21 cellular contexts compared by ENCODE assay signal in genomic region chr16:21185659-21186325, GRCh38. TPM values are rescaled to one million over a fixed set of nuclear protein-coding genes. Genes with fewer than 3 reads are reported as not detected.
A peak's percentile ranks its signal among the peaks of the same experiment; 100 is the strongest.
DNase-seq lines count a peak whose midpoint lies in the region; ATAC-seq, FAIRE-seq and TF ChIP-seq lines count a peak whose summit lies in the region.
"Had no signal": no experiment of that assay in that cellular context is flagged by ENCODE, and none has a peak within 500 bp of the region (broad histone marks: within the 10 kb centered on the region; RNA-seq: fewer than 3 reads in every experiment).

No MANE protein-coding gene starts in this region.

- TF ChIP-seq POLR2A in HepG2 (IDR thresholded peaks at IDR 0.05; ENCODE audit: insufficient read depth in 1 of 2, low read depth in 2 of 2, low read length in 2 of 2) (no peak), right lobe of liver (IDR thresholded peaks at IDR 0.05) (no peak)

- no peak overlapping the region for H3K27ac Mint-ChIP-seq in activated CD4-positive, alpha-beta T cell treated with anti-CD3 and anti-CD28 coated beads, Interleukin-2, amount 10 ng/mL, durations not matched to agents 24 days and 14 days

- H3K4me1 ChIP-seq in HepG2 (ENCODE audit: insufficient read depth, low read length) = peaks cover 45% of the 10 kb centered on the region
- H3K4me1 ChIP-seq in right lobe of liver = no peaks in the 10 kb centered on the region
- peaks cover 3% of the 10 kb centered on the region for H3K4me1 ChIP-seq in colonic mucosa
- H3K4me1 ChIP-seq: HAP-1 had no signal

- H3K4me1 Mint-ChIP-seq in activated CD4-positive, alpha-beta T cell treated with anti-CD3 and anti-CD28 coated beads, Interleukin-2, amount 10 ng/mL, durations not matched to agents 24 days and 14 days = peaks cover 15% of the 10 kb centered on the region

- no peaks in the 10 kb centered on the region for H4K20me1 ChIP-seq in HepG2 (ENCODE audit: insufficient read depth, low read length)
- H4K20me1 ChIP-seq: BLaER1 had no signal

- no peak for TF ChIP-seq RAD21 in HepG2 (CRISPR knock-in tag; IDR thresholded peaks at IDR 0.05)

- CTCF ChIA-PET in HepG2 (lab: Yijun Ruan, JAX; ENCODE audit: low intra/inter-chr PET ratio, low total read pairs) = no interaction called here

- H3K27me3 Mint-ChIP-seq in activated CD4-positive, alpha-beta T cell treated with anti-CD3 and anti-CD28 coated beads, Interleukin-2, amount 10 ng/mL, durations not matched to agents 24 days and 14 days = peaks cover 4% of the 10 kb centered on the region

- H3K27ac ChIP-seq in HepG2 (ENCODE audit: extremely low read length, insufficient read depth, low read length) (peak overlapping the region; percentile 50), right lobe of liver (no peak overlapping the region), colonic mucosa (peak overlapping the region; percentile 36)
- H3K27ac ChIP-seq: BLaER1 had no signal

- H3K27me3 ChIP-seq in HepG2 (ENCODE audit: control insufficient read depth in 1 of 2, insufficient read depth in 2 of 2, low read length in 2 of 2) (0 out of 5 replicates have a peak, but pooled peaks cover 0 to 6% of the 10 kb centered on the region in 2 experiments), right lobe of liver (no peaks in the 10 kb centered on the region), colonic mucosa (no peaks in the 10 kb centered on the region)
- H3K27me3 ChIP-seq: BLaER1 had no signal

- TF ChIP-seq CTCF in HepG2 (CRISPR knock-in tag; IDR thresholded peaks at IDR 0.05) = no peak
- TF ChIP-seq CTCF in right lobe of liver (IDR thresholded peaks at IDR 0.05) = no peak
- no peak for TF ChIP-seq CTCF in colonic mucosa (IDR thresholded peaks at IDR 0.05)

- WGBS in HepG2 (ENCODE audit: low lambda C conversion rate) = 35% methylated on average over 12 of the region's 12 CpGs
- WGBS in right lobe of liver (ENCODE audit: insufficient coverage, low coverage, low lambda C conversion rate, missing lambda C conversion rate) = 78% methylated on average over 12 of the region's 12 CpGs

- H3K36me3 Mint-ChIP-seq in activated CD4-positive, alpha-beta T cell treated with anti-CD3 and anti-CD28 coated beads, Interleukin-2, amount 10 ng/mL, durations not matched to agents 24 days and 14 days (ENCODE audit: low read depth) = peaks cover 27% of the 10 kb centered on the region

- ATAC-seq in HepG2 (peak; percentile 16; the same call in 2 of the 3 replicates), right lobe of liver (no peak), Right ventricle myocardium inferior (no peak), left lobe of liver (no peak)

- in situ Hi-C loops in HepG2 (cut with HindIII; ENCODE audit: extremely low pct_ligation_motif_present, low pct_unique_long_range_greater_than_20kb) = loop anchor here (5.0 kb wide), 2 partner anchors 92 to 117 kb away; partner anchors contain the start of gene CRYM

- TF ChIP-seq EP300 in HepG2 (IDR thresholded peaks at IDR 0.05; ENCODE audit: low read depth in 2 of 2, low read length in 2 of 2) (no peak; a peak in 1 of 4 replicates), HepG2 (CRISPR knock-in tag; IDR thresholded peaks at IDR 0.05; ENCODE audit: borderline replicate concordance) (no peak)

- H3K4me2 ChIP-seq in HepG2 (ENCODE audit: low read depth, low read length) = peak overlapping the region; percentile 58

- no peak for FAIRE-seq in HepG2 (lab: Jason Lieb, UNC)
- FAIRE-seq: D721Med, G401.6, GM12891, GM19239, H1 had no signal

- no peaks in the 10 kb centered on the region for H3K79me2 ChIP-seq in HepG2 (ENCODE audit: insufficient read depth, low read length)

- POLR2A ChIA-PET in HepG2 (lab: Yijun Ruan, JAX) = interaction anchor here (1.2 to 5.4 kb wide), 5 partner anchors 45 to 116 kb away, joined by 4 to 52 read pairs (median 16); partner anchors contain the start of gene ANKS4B

- no peaks in the 10 kb centered on the region for H3K36me3 ChIP-seq in HepG2 (replicated peaks in 1 of 2; ENCODE audit: control insufficient read depth in 1 of 2, insufficient read depth in 2 of 2, low read length in 2 of 2)
- no peaks in the 10 kb centered on the region for H3K36me3 ChIP-seq in right lobe of liver
- no peaks in the 10 kb centered on the region for H3K36me3 ChIP-seq in colonic mucosa

- DNase-seq in HepG2 (ENCODE audit: low spot score) = no peak
- no peak for DNase-seq in right lobe of liver
- DNase-seq in colonic mucosa = peak; percentile 47
- peak; percentile 21 for DNase-seq in mucosa of gallbladder (ENCODE audit: low spot score)
- no peak for DNase-seq in Right ventricle myocardium inferior (ENCODE audit: missing footprints)
- DNase-seq in left lobe of liver (ENCODE audit: low spot score) = no peak
- DNase-seq in activated CD4-positive, alpha-beta T cell treated with anti-CD3 and anti-CD28 coated beads, Interleukin-2, amount 10 ng/mL, durations not matched to agents 24 days and 14 days = no peak
- DNase-seq in activated CD8-positive, alpha-beta memory T cell treated with anti-CD3 and anti-CD28 coated beads, Interleukin-2, amount 50 U/mL, for 48 hours = no peak
- DNase-seq: 8988T; Caco-2; CD8-positive, alpha-beta memory T cell had no signal

- no TSS peak for BruUV-seq in HepG2 (replicated peaks; lab: Mats Ljungman, UMichigan)

- peaks cover 11% of the 10 kb centered on the region for H3K9me3 Mint-ChIP-seq in activated CD4-positive, alpha-beta T cell treated with anti-CD3 and anti-CD28 coated beads, Interleukin-2, amount 10 ng/mL, durations not matched to agents 24 days and 14 days

- intact Hi-C loops in HepG2 (cut with micrococcal nuclease; ENCODE audit: unreplicated experiment) = loop anchor here (1.0 kb wide), 1 partner anchor 8 kb away; no protein-coding TSS in a partner anchor
- intact Hi-C loops in right lobe of liver (cut with DNase I) = loop anchor here in 1 of 2 donors (5.0 kb wide), 1 partner anchor 92 kb away; the partner anchor contains the start of gene CRYM
- intact Hi-C loops in colonic mucosa (cut with DNase I) = loop anchor here (2.0 to 5.0 kb wide), 2 partner anchors 92 to 115 kb away; partner anchors contain the start of gene CRYM
- intact Hi-C loops in Right ventricle myocardium inferior (cut with DNase I) = loop anchor here (5.0 kb wide), 1 partner anchor 92 kb away; the partner anchor contains the start of gene CRYM
- intact Hi-C loops in activated CD4-positive, alpha-beta T cell treated with anti-CD3 and anti-CD28 coated beads, Interleukin-2, amount 10 ng/mL, durations not matched to agents 24 days and 14 days (cut with micrococcal nuclease) = loop anchor here (10.0 kb wide), 1 partner anchor 369 kb away; no protein-coding TSS in a partner anchor

- no peak overlapping the region for H2AFZ ChIP-seq in HepG2 (ENCODE audit: low read length)

- H3K9ac ChIP-seq in HepG2 (ENCODE audit: insufficient read depth, low read depth, low read length) (no peak overlapping the region; the same call in 1 of the 2 replicates), colonic mucosa (ENCODE audit: low read depth in 2 of 2, low read length in 2 of 2) (no peak overlapping the region)
- H3K9ac ChIP-seq: BLaER1 had no signal

- H3K9me3 ChIP-seq in HepG2 (ENCODE audit: low read length) = no peaks in the 10 kb centered on the region
- H3K9me3 ChIP-seq in right lobe of liver = no peaks in the 10 kb centered on the region
- H3K9me3 ChIP-seq in colonic mucosa = no peaks in the 10 kb centered on the region
- H3K9me3 ChIP-seq: Caco-2 had no signal

- H3K4me3 Mint-ChIP-seq in activated CD4-positive, alpha-beta T cell treated with anti-CD3 and anti-CD28 coated beads, Interleukin-2, amount 10 ng/mL, durations not matched to agents 24 days and 14 days = no peak overlapping the region
- H3K4me3 Mint-ChIP-seq: CD8-positive, alpha-beta memory T cell had no signal

- H3K4me3 ChIP-seq in HepG2 (replicated peaks in 1 of 3; ENCODE audit: insufficient read depth in 1 of 3, low read depth in 2 of 3, low read length in 3 of 3) (peak overlapping the region in 1 of 3 experiments; percentile 5; a peak in 2 of 6 replicates), right lobe of liver (no peak overlapping the region), colonic mucosa (no peak overlapping the region)
- H3K4me3 ChIP-seq: BLaER1, HAP-1 had no signal

RNA-seq across cellular contexts. Expression of gene ZP2, which starts 25.6 kb away (rescaled TPM):
- total RNA-seq in HepG2 (2016; rRNA removed; fragmentation: Illumina TruSeq; extraction: Trizol) = not detected in 2 replicates
- total RNA-seq in HepG2 (2016; cell fraction: cytosol; rRNA removed; fragmentation: Illumina TruSeq; extraction: Trizol; ENCODE audit: low read depth) = not detected in 2 replicates
- not detected in 2 replicates for total RNA-seq in HepG2 (2016; cell fraction: insoluble cytoplasmic fraction; rRNA removed; fragmentation: Illumina TruSeq; extraction: Trizol)
- total RNA-seq in HepG2 (2016; cell fraction: membrane; rRNA removed; fragmentation: Illumina TruSeq; extraction: Trizol) = not detected in 2 replicates
- not detected in 2 replicates for total RNA-seq in HepG2 (2016; cell fraction: nucleus; rRNA removed; fragmentation: Illumina TruSeq; extraction: Trizol)
- polyA plus RNA-seq in HepG2 (2011; rRNA removed) = not detected in 2 replicates
- polyA plus RNA-seq in HepG2 (2011; cell fraction: cytosol; rRNA removed) = not detected in 2 replicates
- not detected in 2 replicates for polyA plus RNA-seq in HepG2 (2011; cell fraction: nucleus; rRNA removed)
- polyA plus RNA-seq in HepG2 (2012) = not detected in 2 replicates
- polyA plus RNA-seq in HepG2 (2016; cell fraction: cytosol; fragmentation: Illumina TruSeq; extraction: Trizol; ENCODE audit: low read depth) = not detected in 2 replicates
- polyA plus RNA-seq in HepG2 (2016; cell fraction: insoluble cytoplasmic fraction; fragmentation: Illumina TruSeq; extraction: Trizol; ENCODE audit: low read depth) = not detected in 2 replicates
- polyA plus RNA-seq in HepG2 (2016; cell fraction: membrane; fragmentation: Illumina TruSeq; extraction: Trizol; ENCODE audit: low read depth) = not detected in 2 replicates
- polyA plus RNA-seq in HepG2 (2016; cell fraction: nucleus; fragmentation: Illumina TruSeq; extraction: Trizol; ENCODE audit: insufficient read depth, low read depth) = not detected in 2 replicates
- not detected in 2 replicates for polyA minus RNA-seq in HepG2 (2011; rRNA and poly(A)+ RNA removed; ENCODE audit: low replicate concordance)
- not detected in 2 replicates for polyA minus RNA-seq in HepG2 (2011; cell fraction: cytosol; rRNA and poly(A)+ RNA removed)
- polyA minus RNA-seq in HepG2 (2011; cell fraction: nucleus; rRNA and poly(A)+ RNA removed) = not detected in 2 replicates
- total RNA-seq in right lobe of liver = not detected
- total RNA-seq in colonic mucosa = under 1 TPM; 0.25 to 0.27 TPM
- 0.09 TPM for total RNA-seq in mucosa of gallbladder
- not detected for total RNA-seq in Right ventricle myocardium inferior
- total RNA-seq in left lobe of liver = not detected
- not detected in 2 replicates for total RNA-seq in activated CD4-positive, alpha-beta T cell treated with anti-CD3 and anti-CD28 coated beads, Interleukin-2, amount 10 ng/mL, durations not matched to agents 24 days and 14 days
- total RNA-seq: A673; Caco-2; CD8-positive, alpha-beta memory T cell; H1; HT-29 had no signal
- polyA plus RNA-seq: AG04450; CD8-positive, alpha-beta memory T cell; H1 had no signal

RNA-seq across cellular contexts. Expression of gene LDAF1, which starts 27.3 kb away (rescaled TPM):
- total RNA-seq in HepG2 (2016; rRNA removed; fragmentation: Illumina TruSeq; extraction: Trizol) (6.3 and 8.3 TPM in 2 replicates), right lobe of liver (1 to 10 TPM; 1.5 to 3.1 (median 2.1) TPM), colonic mucosa (10 to 100 TPM; 25.6 to 58.2 TPM), mucosa of gallbladder (61.5 TPM), Right ventricle myocardium inferior (129 TPM), left lobe of liver (1.4 TPM)
- total RNA-seq in HepG2 (2016; cell fraction: cytosol; rRNA removed; fragmentation: Illumina TruSeq; extraction: Trizol; ENCODE audit: low read depth) = 5.1 and 6.2 TPM in 2 replicates
- total RNA-seq in HepG2 (2016; cell fraction: insoluble cytoplasmic fraction; rRNA removed; fragmentation: Illumina TruSeq; extraction: Trizol) = 6.8 and 8.4 TPM in 2 replicates
- 13.3 and 13.4 TPM in 2 replicates for total RNA-seq in HepG2 (2016; cell fraction: membrane; rRNA removed; fragmentation: Illumina TruSeq; extraction: Trizol)
- 6.2 and 6.7 TPM in 2 replicates for total RNA-seq in HepG2 (2016; cell fraction: nucleus; rRNA removed; fragmentation: Illumina TruSeq; extraction: Trizol)
- 7.5 and 8.8 TPM in 2 replicates for polyA plus RNA-seq in HepG2 (2011; rRNA removed)
- polyA plus RNA-seq in HepG2 (2011; cell fraction: cytosol; rRNA removed) = 9.4 and 12.9 TPM in 2 replicates
- polyA plus RNA-seq in HepG2 (2011; cell fraction: nucleus; rRNA removed) = 3.2 and 3.7 TPM in 2 replicates
- 5.9 and 7.9 TPM in 2 replicates for polyA plus RNA-seq in HepG2 (2012)
- polyA plus RNA-seq in HepG2 (2016; cell fraction: cytosol; fragmentation: Illumina TruSeq; extraction: Trizol; ENCODE audit: low read depth) = 4.6 and 5.6 TPM in 2 replicates
- 6.6 and 7.2 TPM in 2 replicates for polyA plus RNA-seq in HepG2 (2016; cell fraction: insoluble cytoplasmic fraction; fragmentation: Illumina TruSeq; extraction: Trizol; ENCODE audit: low read depth)
- polyA plus RNA-seq in HepG2 (2016; cell fraction: membrane; fragmentation: Illumina TruSeq; extraction: Trizol; ENCODE audit: low read depth) = 8.1 and 9.5 TPM in 2 replicates
- 7.7 and 8.6 TPM in 2 replicates for polyA plus RNA-seq in HepG2 (2016; cell fraction: nucleus; fragmentation: Illumina TruSeq; extraction: Trizol; ENCODE audit: insufficient read depth, low read depth)
- 14.0 and 19.1 TPM in 2 replicates for polyA minus RNA-seq in HepG2 (2011; rRNA and poly(A)+ RNA removed; ENCODE audit: low replicate concordance)
- polyA minus RNA-seq in HepG2 (2011; cell fraction: cytosol; rRNA and poly(A)+ RNA removed) = 5.4 and 6.3 TPM in 2 replicates
- 2.6 and 3.9 TPM in 2 replicates for polyA minus RNA-seq in HepG2 (2011; cell fraction: nucleus; rRNA and poly(A)+ RNA removed)
- total RNA-seq in activated CD4-positive, alpha-beta T cell treated with anti-CD3 and anti-CD28 coated beads, Interleukin-2, amount 10 ng/mL, durations not matched to agents 24 days and 14 days = 7.2 and 7.3 TPM in 2 replicates

RNA-seq across cellular contexts. Expression of gene DNAH3, which starts 35.1 kb away (rescaled TPM):
- total RNA-seq in HepG2 (2016; rRNA removed; fragmentation: Illumina TruSeq; extraction: Trizol) (0.07 and 0.34 TPM in 2 replicates), right lobe of liver (not detected), colonic mucosa (1 to 10 TPM; 4.2 to 5.1 TPM), mucosa of gallbladder (0.58 TPM), Right ventricle myocardium inferior (1.0 TPM), left lobe of liver (not detected)
- total RNA-seq in HepG2 (2016; cell fraction: cytosol; rRNA removed; fragmentation: Illumina TruSeq; extraction: Trizol; ENCODE audit: low read depth) = not detected in 2 replicates
- total RNA-seq in HepG2 (2016; cell fraction: insoluble cytoplasmic fraction; rRNA removed; fragmentation: Illumina TruSeq; extraction: Trizol) = 0.04 and 0.10 TPM in 2 replicates
- 0.22 and 0.41 TPM in 2 replicates for total RNA-seq in HepG2 (2016; cell fraction: membrane; rRNA removed; fragmentation: Illumina TruSeq; extraction: Trizol)
- total RNA-seq in HepG2 (2016; cell fraction: nucleus; rRNA removed; fragmentation: Illumina TruSeq; extraction: Trizol) = 0.16 and 0.22 TPM in 2 replicates
- polyA plus RNA-seq in HepG2 (2011; rRNA removed) = 0.08 TPM in 2 replicates
- 0.03 and 0.16 TPM in 2 replicates for polyA plus RNA-seq in HepG2 (2011; cell fraction: cytosol; rRNA removed)
- polyA plus RNA-seq in HepG2 (2011; cell fraction: nucleus; rRNA removed) = 0.19 and 0.23 TPM in 2 replicates
- polyA plus RNA-seq in HepG2 (2012) = 0.28 and 0.55 TPM in 2 replicates
- polyA plus RNA-seq in HepG2 (2016; cell fraction: cytosol; fragmentation: Illumina TruSeq; extraction: Trizol; ENCODE audit: low read depth) = 0.12 TPM in 2 replicates
- polyA plus RNA-seq in HepG2 (2016; cell fraction: insoluble cytoplasmic fraction; fragmentation: Illumina TruSeq; extraction: Trizol; ENCODE audit: low read depth) = 0.04 and 0.12 TPM in 2 replicates
- polyA plus RNA-seq in HepG2 (2016; cell fraction: membrane; fragmentation: Illumina TruSeq; extraction: Trizol; ENCODE audit: low read depth) = 0.31 TPM in 1 of 2 replicates, not detected in the other
- polyA plus RNA-seq in HepG2 (2016; cell fraction: nucleus; fragmentation: Illumina TruSeq; extraction: Trizol; ENCODE audit: insufficient read depth, low read depth) = 0.23 TPM in 1 of 2 replicates, not detected in the other
- polyA minus RNA-seq in HepG2 (2011; rRNA and poly(A)+ RNA removed; ENCODE audit: low replicate concordance) = 0.10 and 0.21 TPM in 2 replicates
- polyA minus RNA-seq in HepG2 (2011; cell fraction: cytosol; rRNA and poly(A)+ RNA removed) = not detected in 2 replicates
- under 0.01 TPM in 1 of 2 replicates, not detected in the other for polyA minus RNA-seq in HepG2 (2011; cell fraction: nucleus; rRNA and poly(A)+ RNA removed)
- total RNA-seq in activated CD4-positive, alpha-beta T cell treated with anti-CD3 and anti-CD28 coated beads, Interleukin-2, amount 10 ng/mL, durations not matched to agents 24 days and 14 days = 0.02 TPM in 1 of 2 replicates, not detected in the other
- total RNA-seq: A673; CD8-positive, alpha-beta memory T cell had no signal
- polyA plus RNA-seq: AG04450; CD8-positive, alpha-beta memory T cell had no signal

RNA-seq across cellular contexts. Expression of gene ANKS4B, which starts 47.7 kb away (rescaled TPM):
- 30.0 and 37.7 TPM in 2 replicates for total RNA-seq in HepG2 (2016; rRNA removed; fragmentation: Illumina TruSeq; extraction: Trizol)
- 7.5 and 7.9 TPM in 2 replicates for total RNA-seq in HepG2 (2016; cell fraction: cytosol; rRNA removed; fragmentation: Illumina TruSeq; extraction: Trizol; ENCODE audit: low read depth)
- total RNA-seq in HepG2 (2016; cell fraction: insoluble cytoplasmic fraction; rRNA removed; fragmentation: Illumina TruSeq; extraction: Trizol) = 30.0 and 37.4 TPM in 2 replicates
- 16.1 and 18.2 TPM in 2 replicates for total RNA-seq in HepG2 (2016; cell fraction: membrane; rRNA removed; fragmentation: Illumina TruSeq; extraction: Trizol)
- total RNA-seq in HepG2 (2016; cell fraction: nucleus; rRNA removed; fragmentation: Illumina TruSeq; extraction: Trizol) = 17.1 and 18.6 TPM in 2 replicates
- polyA plus RNA-seq in HepG2 (2011; rRNA removed) = 6.5 and 8.0 TPM in 2 replicates
- 5.8 and 8.4 TPM in 2 replicates for polyA plus RNA-seq in HepG2 (2011; cell fraction: cytosol; rRNA removed)
- polyA plus RNA-seq in HepG2 (2011; cell fraction: nucleus; rRNA removed) = 3.4 and 5.6 TPM in 2 replicates
- 7.3 and 13.1 TPM in 2 replicates for polyA plus RNA-seq in HepG2 (2012)
- polyA plus RNA-seq in HepG2 (2016; cell fraction: cytosol; fragmentation: Illumina TruSeq; extraction: Trizol; ENCODE audit: low read depth) = 1.2 and 1.6 TPM in 2 replicates
- polyA plus RNA-seq in HepG2 (2016; cell fraction: insoluble cytoplasmic fraction; fragmentation: Illumina TruSeq; extraction: Trizol; ENCODE audit: low read depth) = 22.7 and 23.5 TPM in 2 replicates
- 3.8 and 4.0 TPM in 2 replicates for polyA plus RNA-seq in HepG2 (2016; cell fraction: membrane; fragmentation: Illumina TruSeq; extraction: Trizol; ENCODE audit: low read depth)
- 10.6 and 12.9 TPM in 2 replicates for polyA plus RNA-seq in HepG2 (2016; cell fraction: nucleus; fragmentation: Illumina TruSeq; extraction: Trizol; ENCODE audit: insufficient read depth, low read depth)
- 17.9 TPM in 1 of 2 replicates, not detected in the other for polyA minus RNA-seq in HepG2 (2011; rRNA and poly(A)+ RNA removed; ENCODE audit: low replicate concordance)
- 11.2 and 14.3 TPM in 2 replicates for polyA minus RNA-seq in HepG2 (2011; cell fraction: cytosol; rRNA and poly(A)+ RNA removed)
- 22.4 and 31.3 TPM in 2 replicates for polyA minus RNA-seq in HepG2 (2011; cell fraction: nucleus; rRNA and poly(A)+ RNA removed)
- 10 to 100 TPM in 5 of 6 experiments, 1 to 10 TPM in 1; 10.0 to 16.3 (median 11.4) TPM for total RNA-seq in right lobe of liver
- 10 to 100 TPM; 41.3 to 62.9 TPM for total RNA-seq in colonic mucosa
- total RNA-seq in mucosa of gallbladder = 25.1 TPM
- not detected for total RNA-seq in Right ventricle myocardium inferior
- 13.8 TPM for total RNA-seq in left lobe of liver
- not detected in 2 replicates for total RNA-seq in activated CD4-positive, alpha-beta T cell treated with anti-CD3 and anti-CD28 coated beads, Interleukin-2, amount 10 ng/mL, durations not matched to agents 24 days and 14 days
- total RNA-seq: A673; CD8-positive, alpha-beta memory T cell had no signal
- polyA plus RNA-seq: CD8-positive, alpha-beta memory T cell had no signal

Comparison
In these comparisons a context has a peak if more than half of its experiments do, and no peak if none do; other contexts are left out.
1. H3K27ac ChIP-seq: peak in HepG2 (single experiment) and colonic mucosa (single experiment); none in right lobe of liver (0 of 3).
2. DNase-seq: peak in colonic mucosa (single experiment) and mucosa of gallbladder (single experiment); none in HepG2 (single experiment), right lobe of liver (0 of 3), Right ventricle myocardium inferior (single experiment), left lobe of liver (single experiment), activated CD4-positive, alpha-beta T cell treated with anti-CD3 and anti-CD28 coated beads, Interleukin-2, amount 10 ng/mL, durations not matched to agents 24 days and 14 days (single experiment) and activated CD8-positive, alpha-beta memory T cell treated with anti-CD3 and anti-CD28 coated beads, Interleukin-2, amount 50 U/mL, for 48 hours (single experiment).